ENCODE assay signal across 1 cellular context in genomic region chr11:43576834-43577521, GRCh38.
A peak's percentile ranks its signal among the peaks of the same experiment; 100 is the strongest.
TF ChIP-seq lines count a peak whose summit lies in the region.

No MANE protein-coding gene starts in this region.

TF ChIP-seq in WTC11, 78 proteins besides CTCF, POLR2A, EP300 and RAD21 (continued from another document):
- TF ChIP-seq ZNF281 (CRISPR knock-in tag; IDR thresholded peaks at IDR 0.05) (peak; percentile 35; the same call in 1 of the 2 replicates), IRF1 (CRISPR knock-in tag; IDR thresholded peaks at IDR 0.05) (peak; percentile 30; the same call in 1 of the 2 replicates), NFE2L1 (CRISPR knock-in tag; IDR thresholded peaks at IDR 0.05) (peak; percentile 92), ZNF671 (CRISPR knock-in tag; IDR thresholded peaks at IDR 0.05) (no peak), NR1H2 (CRISPR knock-in tag; IDR thresholded peaks at IDR 0.05) (no peak), PRDM15 (CRISPR knock-in tag; IDR thresholded peaks at IDR 0.05) (0 out of 2 replicates have a peak, but pooled peaks have one; percentile 17)
